7 cellular contexts compared by ENCODE assay signal in the genomic region with DNA sequence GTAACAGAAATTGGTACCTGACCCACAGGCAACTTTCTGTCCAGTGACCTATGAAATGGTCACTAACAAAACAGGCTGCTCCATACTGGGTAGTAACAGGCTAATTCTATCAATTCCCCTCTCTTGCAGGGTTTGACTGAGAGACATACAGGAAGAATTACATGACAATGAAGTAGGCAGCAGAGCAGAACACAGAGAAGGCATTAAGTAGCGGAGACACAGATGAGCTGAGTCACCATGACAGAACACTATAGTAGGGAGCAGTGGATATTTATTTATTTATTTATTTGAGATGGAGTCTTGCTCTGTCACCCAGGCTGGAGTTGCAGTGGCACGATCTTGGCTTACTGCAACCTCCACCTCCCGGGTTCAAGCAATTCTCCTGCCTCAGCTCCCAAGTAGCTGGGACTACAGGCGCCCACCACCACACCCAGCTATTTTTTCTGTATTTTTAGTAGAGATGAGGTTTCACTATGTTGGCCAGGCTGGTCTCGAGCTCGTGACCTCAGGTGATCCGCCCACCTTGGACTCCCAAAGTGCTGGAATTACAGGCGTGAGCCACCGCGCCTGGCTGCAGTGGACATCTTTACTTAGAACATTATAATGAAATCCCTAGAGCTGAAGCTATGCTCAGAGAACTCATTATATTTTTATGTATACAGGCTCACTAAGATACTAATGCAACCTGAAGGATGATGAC.
DNase-seq lines count a peak whose midpoint lies in the region; TF ChIP-seq lines count a peak whose summit lies in the region.
"Not testable (repeated sequence)": the region's sequence is repeated elsewhere in the genome, so short reads cannot be mapped to it uniquely, and the experiment has no call there.

No MANE protein-coding gene starts in this region.

- not testable (repeated sequence) for H3K4me2 ChIP-seq in osteoblast (ENCODE audit: insufficient read depth, low read length)

- peak overlapping the region; percentile 10 for H3K9ac ChIP-seq in HUES6 (ENCODE audit: low read length)

- H3K4me1 ChIP-seq in HUES6 (ENCODE audit: control insufficient read depth, insufficient read depth, low read length): peaks cover 33% of the 10 kb centered on the region
- H3K4me1 ChIP-seq in osteoblast (ENCODE audit: insufficient read depth, low read length): peaks cover 34% of the 10 kb centered on the region

- H3K27ac ChIP-seq in HUES6 (ENCODE audit: low read depth, low read length): peak overlapping the region; percentile 35
- H3K27ac ChIP-seq in brain microvascular endothelial cell: peak overlapping the region; percentile 33
- peak overlapping the region; percentile 3 for H3K27ac ChIP-seq in osteoblast (ENCODE audit: low read depth, low read length)

- not testable (repeated sequence) for H4K20me1 ChIP-seq in osteoblast (ENCODE audit: insufficient read depth, low read length)

- not testable (repeated sequence) for H3K79me2 ChIP-seq in osteoblast (ENCODE audit: insufficient read depth, low read length)

- H2AFZ ChIP-seq in osteoblast (ENCODE audit: low read length): not testable (repeated sequence)

- H3K27me3 ChIP-seq in HUES6 (ENCODE audit: control insufficient read depth, insufficient read depth, low read length); brain microvascular endothelial cell (replicated peaks); osteoblast (ENCODE audit: insufficient read depth, low read length): not testable (repeated sequence)

- H3K36me3 ChIP-seq in HUES6 (ENCODE audit: control insufficient read depth, insufficient read depth, low read length) (peaks cover 35% of the 10 kb centered on the region), osteoblast (ENCODE audit: insufficient read depth, low read length) (peaks cover 42% of the 10 kb centered on the region)
- not testable (repeated sequence) for H3K36me3 ChIP-seq in brain microvascular endothelial cell (replicated peaks)

- not testable (repeated sequence) for H3K4me3 ChIP-seq in HUES6 (ENCODE audit: low read depth, low read length); brain microvascular endothelial cell (ENCODE audit: low read depth, low read length); fibroblast of pulmonary artery (replicated peaks; ENCODE audit: low read depth, low read length); osteoblast (ENCODE audit: insufficient read depth, low read length)

- H3K9me3 ChIP-seq in HUES6 (ENCODE audit: control insufficient read depth, insufficient read depth, low read depth, low read length); osteoblast (ENCODE audit: low read depth, low read length): not testable (repeated sequence)

- not testable (repeated sequence) for TF ChIP-seq CTCF in brain microvascular endothelial cell (IDR thresholded peaks at IDR 0.05; ENCODE audit: low read depth, low read length, missing control alignments); fibroblast of pulmonary artery (IDR thresholded peaks at IDR 0.05; ENCODE audit: low read length, missing control alignments); osteoblast (IDR thresholded peaks at IDR 0.05; ENCODE audit: extremely low read depth, low read depth, low read length)

- in situ Hi-C loops in SK-MEL-5 (cut with HindIII; ENCODE audit: low pct_unique_long_range_greater_than_20kb, low sequenced_read_pairs); brain microvascular endothelial cell (cut with HindIII; ENCODE audit: low pct_ligation_motif_present, low sequenced_read_pairs): not testable (repeated sequence)

- DNase-seq in ELF-1 (ENCODE audit: low read depth, low spot score): peak; percentile 10
- peak; percentile 47 for DNase-seq in SK-MEL-5 (ENCODE audit: low read depth, low spot score)
- DNase-seq in brain microvascular endothelial cell: peak; percentile 57
- peak; percentile 23 for DNase-seq in fibroblast of pulmonary artery (ENCODE audit: low read depth)
- peak; percentile 43 for DNase-seq in iPS-NIHi11 (ENCODE audit: low spot score)
- DNase-seq in osteoblast (ENCODE audit: insufficient read length, low spot score, missing footprints): not testable (repeated sequence)
